ENCODE assay signal across 1 cellular context in the genomic region with DNA sequence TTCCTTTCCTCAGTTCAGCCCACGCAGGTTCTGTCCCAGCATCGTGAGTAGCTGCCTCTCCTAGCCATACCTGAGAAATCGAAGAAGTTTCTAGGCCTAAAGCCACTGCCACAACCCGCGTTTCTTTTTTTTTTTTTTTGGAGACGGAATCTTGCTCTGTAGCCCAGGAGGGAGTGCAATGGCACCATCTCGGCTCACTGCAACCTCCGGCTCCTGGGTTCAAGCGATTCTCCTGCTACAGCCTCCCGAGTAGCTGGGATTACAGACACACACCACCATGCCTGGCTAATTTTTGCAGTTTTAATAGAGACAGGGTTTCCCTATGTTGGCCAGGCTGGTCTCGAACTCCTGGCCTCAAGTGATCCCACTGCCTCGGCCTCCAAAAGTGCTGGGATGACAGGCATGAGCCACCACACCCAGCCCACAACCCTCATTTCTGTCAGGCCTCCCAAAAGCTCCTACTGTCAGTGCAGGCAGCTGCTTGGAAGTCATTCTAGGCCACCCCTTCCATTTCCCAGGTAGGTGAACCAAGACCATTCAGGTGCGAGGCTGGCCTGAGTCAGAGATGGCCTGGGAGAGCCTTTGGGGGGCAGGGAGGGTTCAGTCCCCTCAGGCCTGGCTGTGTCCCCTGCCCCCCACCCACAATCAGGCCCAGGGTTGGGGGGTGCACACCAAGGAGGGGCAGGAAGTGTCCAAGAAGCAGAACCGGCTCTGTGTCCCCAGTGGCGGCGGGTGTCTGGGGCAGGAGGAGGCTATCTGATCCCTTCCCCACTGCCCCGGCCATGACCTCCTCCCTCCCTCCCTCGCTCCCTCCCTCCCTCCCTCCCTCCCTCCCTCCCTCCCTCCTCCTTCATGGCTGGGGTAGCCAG.
A peak's percentile ranks its signal among the peaks of the same experiment; 100 is the strongest.
TF ChIP-seq lines count a peak whose summit lies in the region.

No MANE protein-coding gene starts in this region.

TF ChIP-seq in HepG2, 621 proteins besides CTCF, POLR2A, EP300 and RAD21 (continued from another document and continues in another):
- TF ChIP-seq ZBTB1 (CRISPR knock-in tag; IDR thresholded peaks at IDR 0.05; ENCODE audit: borderline replicate concordance) (no peak), ZBTB38 (CRISPR knock-in tag; IDR thresholded peaks at IDR 0.05) (0 out of 2 replicates have a peak, but pooled peaks have one; percentile 25), ZNF274 (CRISPR knock-in tag; IDR thresholded peaks at IDR 0.05) (peak; percentile 34; the same call in 1 of the 2 replicates), RBFOX2 (IDR thresholded peaks at IDR 0.05; ENCODE audit: low read depth, low read length) (no peak), KLF12 (CRISPR knock-in tag; IDR thresholded peaks at IDR 0.05; ENCODE audit: borderline replicate concordance) (peak; percentile 39; the same call in 1 of the 2 replicates), ZFP90 (CRISPR knock-in tag; IDR thresholded peaks at IDR 0.05; ENCODE audit: borderline replicate concordance) (peak; percentile 35; the same call in 1 of the 2 replicates), HDAC1 (CRISPR knock-in tag; IDR thresholded peaks at IDR 0.05) (0 out of 2 replicates have a peak, but pooled peaks have one; percentile 41), NONO (IDR thresholded peaks at IDR 0.05) (no peak), NONO (CRISPR knock-in tag; conservative IDR thresholded peaks at IDR 0.05) (no peak), ZMAT3 (CRISPR knock-in tag; conservative IDR thresholded peaks at IDR 0.05) (peak; percentile 68; the same call in 1 of the 2 replicates), GTF3A (CRISPR knock-in tag; conservative IDR thresholded peaks at IDR 0.05) (no peak), ZNF784 (CRISPR knock-in tag; IDR thresholded peaks at IDR 0.05; ENCODE audit: borderline replicate concordance) (peak; percentile 14; the same call in 1 of the 2 replicates), AGO1 (IDR thresholded peaks at IDR 0.05; ENCODE audit: low read depth, low read length, poor library complexity, severe bottlenecking) (peak; percentile 5), NFKB2 (CRISPR knock-in tag; IDR thresholded peaks at IDR 0.05; ENCODE audit: borderline replicate concordance) (0 out of 2 replicates have a peak, but pooled peaks have one; percentile 64), ZNF414 (CRISPR knock-in tag; IDR thresholded peaks at IDR 0.05) (peak; percentile 66; the same call in 1 of the 2 replicates), WIZ (CRISPR knock-in tag; IDR thresholded peaks at IDR 0.05) (0 out of 2 replicates have a peak, but pooled peaks have one; percentile 11), RXRA (CRISPR knock-in tag; IDR thresholded peaks at IDR 0.05) (peak; percentile 96), NRL (CRISPR knock-in tag; IDR thresholded peaks at IDR 0.05; ENCODE audit: borderline replicate concordance) (peak; percentile 23; the same call in 1 of the 2 replicates), NCOA5 (CRISPR knock-in tag; IDR thresholded peaks at IDR 0.05) (no peak), ZNF430 (CRISPR knock-in tag; IDR thresholded peaks at IDR 0.05) (peak; percentile 51; the same call in 1 of the 2 replicates), ZNF740 (CRISPR knock-in tag; IDR thresholded peaks at IDR 0.05) (peak; percentile 91), SKI (IDR thresholded peaks at IDR 0.05; ENCODE audit: partially characterized antibody) (peak; percentile 27), ZBTB7A (CRISPR knock-in tag; IDR thresholded peaks at IDR 0.05) (0 out of 2 replicates have a peak, but pooled peaks have one; percentile 16), ZNF543 (CRISPR knock-in tag; IDR thresholded peaks at IDR 0.05) (no peak), ADNP (CRISPR knock-in tag; IDR thresholded peaks at IDR 0.05) (0 out of 2 replicates have a peak, but pooled peaks have one; percentile 14), ZNF746 (CRISPR knock-in tag; IDR thresholded peaks at IDR 0.05) (peak; percentile 100), TCF12 (IDR thresholded peaks at IDR 0.05) (no peak), TCF12 (CRISPR knock-in tag; IDR thresholded peaks at IDR 0.05) (0 out of 2 replicates have a peak, but pooled peaks have one; percentile 66), RORA (CRISPR knock-in tag; IDR thresholded peaks at IDR 0.05) (no peak), ZBTB33 (CRISPR knock-in tag; IDR thresholded peaks at IDR 0.05) (peak; percentile 96), ZNF333 (CRISPR knock-in tag; IDR thresholded peaks at IDR 0.05; ENCODE audit: borderline replicate concordance) (peak; percentile 69; the same call in 1 of the 2 replicates), RARA (CRISPR knock-in tag; IDR thresholded peaks at IDR 0.05) (peak; percentile 98), ZNF605 (CRISPR knock-in tag; IDR thresholded peaks at IDR 0.05) (peak; percentile 65; the same call in 1 of the 2 replicates), RFXAP (CRISPR knock-in tag; IDR thresholded peaks at IDR 0.05; ENCODE audit: borderline replicate concordance) (0 out of 2 replicates have a peak, but pooled peaks have one; percentile 43), ZNF550 (CRISPR knock-in tag; IDR thresholded peaks at IDR 0.05; ENCODE audit: borderline replicate concordance) (peak; percentile 77; the same call in 1 of the 2 replicates), IRF1 (CRISPR knock-in tag; IDR thresholded peaks at IDR 0.05; ENCODE audit: low read depth) (no peak), ARID5B (CRISPR knock-in tag; IDR thresholded peaks at IDR 0.05) (peak; percentile 11; the same call in 1 of the 2 replicates)
- TF ChIP-seq, protein P1, sequence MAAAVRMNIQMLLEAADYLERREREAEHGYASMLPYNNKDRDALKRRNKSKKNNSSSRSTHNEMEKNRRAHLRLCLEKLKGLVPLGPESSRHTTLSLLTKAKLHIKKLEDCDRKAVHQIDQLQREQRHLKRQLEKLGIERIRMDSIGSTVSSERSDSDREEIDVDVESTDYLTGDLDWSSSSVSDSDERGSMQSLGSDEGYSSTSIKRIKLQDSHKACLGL (CRISPR knock-in tag; IDR thresholded peaks at IDR 0.05) = peak; percentile 50; the same call in 1 of the 2 replicates
- TF ChIP-seq, protein P2, sequence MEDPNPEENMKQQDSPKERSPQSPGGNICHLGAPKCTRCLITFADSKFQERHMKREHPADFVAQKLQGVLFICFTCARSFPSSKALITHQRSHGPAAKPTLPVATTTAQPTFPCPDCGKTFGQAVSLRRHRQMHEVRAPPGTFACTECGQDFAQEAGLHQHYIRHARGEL (CRISPR knock-in tag; IDR thresholded peaks at IDR 0.05) = peak; percentile 79; the same call in 1 of the 2 replicates
- TF ChIP-seq, protein P3, sequence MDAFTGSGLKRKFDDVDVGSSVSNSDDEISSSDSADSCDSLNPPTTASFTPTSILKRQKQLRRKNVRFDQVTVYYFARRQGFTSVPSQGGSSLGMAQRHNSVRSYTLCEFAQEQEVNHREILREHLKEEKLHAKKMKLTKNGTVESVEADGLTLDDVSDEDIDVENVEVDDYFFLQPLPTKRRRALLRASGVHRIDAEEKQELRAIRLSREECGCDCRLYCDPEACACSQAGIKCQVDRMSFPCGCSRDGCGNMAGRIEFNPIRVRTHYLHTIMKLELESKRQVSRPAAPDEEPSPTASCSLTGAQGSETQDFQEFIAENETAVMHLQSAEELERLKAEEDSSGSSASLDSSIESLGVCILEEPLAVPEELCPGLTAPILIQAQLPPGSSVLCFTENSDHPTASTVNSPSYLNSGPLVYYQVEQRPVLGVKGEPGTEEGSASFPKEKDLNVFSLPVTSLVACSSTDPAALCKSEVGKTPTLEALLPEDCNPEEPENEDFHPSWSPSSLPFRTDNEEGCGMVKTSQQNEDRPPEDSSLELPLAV (CRISPR knock-in tag; conservative IDR thresholded peaks at IDR 0.05; ENCODE audit: low read depth) = no peak
- TF ChIP-seq, protein P4, sequence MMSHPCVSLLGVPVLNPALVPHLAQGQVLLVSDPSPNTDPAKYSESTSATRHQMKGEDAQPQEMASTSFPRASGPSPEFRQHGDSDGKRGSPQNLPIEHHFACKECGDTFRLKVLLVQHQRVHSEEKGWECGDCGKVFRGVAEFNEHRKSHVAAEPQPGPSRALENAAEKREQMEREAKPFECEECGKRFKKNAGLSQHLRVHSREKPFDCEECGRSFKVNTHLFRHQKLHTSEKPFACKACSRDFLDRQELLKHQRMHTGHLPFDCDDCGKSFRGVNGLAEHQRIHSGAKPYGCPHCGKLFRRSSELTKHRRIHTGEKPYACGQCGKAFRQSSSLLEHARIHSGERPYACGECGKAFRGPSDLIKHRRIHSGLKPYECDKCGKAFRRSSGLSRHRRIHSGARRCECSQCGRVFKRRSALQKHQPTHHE (CRISPR knock-in tag; IDR thresholded peaks at IDR 0.05; ENCODE audit: borderline replicate concordance) = 0 out of 2 replicates have a peak, but pooled peaks have one; percentile 33
- TF ChIP-seq, protein P5, sequence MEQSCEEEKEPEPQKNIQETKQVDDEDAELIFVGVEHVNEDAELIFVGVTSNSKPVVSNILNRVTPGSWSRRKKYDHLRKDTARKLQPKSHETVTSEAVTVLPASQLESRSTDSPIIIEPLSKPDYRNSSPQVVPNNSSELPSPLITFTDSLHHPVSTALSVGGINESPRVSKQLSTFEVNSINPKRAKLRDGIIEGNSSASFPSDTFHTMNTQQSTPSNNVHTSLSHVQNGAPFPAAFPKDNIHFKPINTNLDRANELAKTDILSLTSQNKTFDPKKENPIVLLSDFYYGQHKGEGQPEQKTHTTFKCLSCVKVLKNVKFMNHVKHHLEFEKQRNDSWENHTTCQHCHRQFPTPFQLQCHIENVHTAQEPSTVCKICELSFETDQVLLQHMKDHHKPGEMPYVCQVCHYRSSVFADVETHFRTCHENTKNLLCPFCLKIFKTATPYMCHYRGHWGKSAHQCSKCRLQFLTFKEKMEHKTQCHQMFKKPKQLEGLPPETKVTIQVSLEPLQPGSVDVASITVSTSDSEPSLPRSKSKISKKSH (CRISPR knock-in tag; IDR thresholded peaks at IDR 0.05; ENCODE audit: borderline replicate concordance) = peak; percentile 68; the same call in 1 of the 2 replicates
